ENCODE assay signal across 9 cellular contexts in the genomic region with DNA sequence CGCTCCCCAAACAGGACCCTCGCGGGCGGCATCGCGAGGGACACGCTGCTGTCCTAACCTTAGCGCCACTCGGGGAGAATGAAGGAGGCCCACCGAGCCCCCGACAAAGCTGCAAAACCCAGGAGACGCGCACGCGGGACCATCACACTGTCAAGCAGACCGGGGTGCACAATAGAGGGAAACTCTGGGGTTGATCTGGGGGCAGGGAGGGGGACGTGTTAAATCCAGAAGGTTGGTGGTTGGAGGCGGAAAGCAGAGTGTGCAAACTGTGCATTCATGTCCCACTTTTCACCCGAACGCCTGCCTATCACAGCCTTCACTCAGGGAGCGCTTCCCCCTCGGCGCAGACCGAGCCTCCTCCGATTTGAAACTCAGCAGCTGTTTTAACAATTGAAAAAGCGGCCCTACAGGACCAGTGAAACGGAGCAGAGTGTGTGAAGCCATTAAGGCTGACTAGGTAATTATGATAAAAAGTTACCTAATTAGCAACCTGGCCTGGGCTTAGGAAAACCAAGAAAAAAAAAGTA. TPM values are rescaled to one million over a fixed set of nuclear protein-coding genes. Genes with fewer than 3 reads are reported as not detected.
DNase-seq lines count a peak whose midpoint lies in the region; ATAC-seq and TF ChIP-seq lines count a peak whose summit lies in the region.
"Had no signal": no experiment of that assay in that cellular context is flagged by ENCODE, and none has a peak within 500 bp of the region (broad histone marks: within the 10 kb centered on the region; RNA-seq: fewer than 3 reads in every experiment).

No MANE protein-coding gene starts in this region.

- no peaks in the 10 kb centered on the region; the same call in 1 of the 2 replicates for H3K9me2 ChIP-seq in PC-9 (ENCODE audit: insufficient read depth)

- DNase-seq in NCI-H82 (lab: John Stamatoyannopoulos, UW) (peak; percentile 17), NCI-H82 treated with DMSO at 0.1 percent for 48 hours (lab: John Stamatoyannopoulos, UW; ENCODE audit: unreplicated experiment) (no peak), right cardiac atrium (peak in 2 of 3 donors; percentile 32 to 53), sigmoid colon (peak; percentile 62), PC-9 (no peak), NCI-H1694 treated with DMSO at 0.1 percent for 48 hours (lab: John Stamatoyannopoulos, UW) (no peak)
- DNase-seq in activated T-cell treated with anti-CD3 and anti-CD28 coated beads, Interleukin-2, amount 50 U/mL, for 4 hours = no peak

- ATAC-seq in activated T-cell treated with anti-CD3 and anti-CD28 coated beads, Interleukin-2, amount 50 U/mL, for 4 hours = peak; percentile 5
- ATAC-seq in right cardiac atrium = peak; percentile 25 to 37
- ATAC-seq in GM21381 (IDR thresholded peaks at IDR 0.05; ENCODE audit: unreplicated experiment) = no peak

- POLR2A ChIA-PET in PC-9 (lab: Charles Lee; ENCODE audit: unreplicated experiment) = no interaction called here

- peak overlapping the region; percentile 92 for H3K4me3 ChIP-seq in right cardiac atrium (ENCODE audit: low read length)
- H3K4me3 ChIP-seq in sigmoid colon = peak overlapping the region; percentile 48 to 69 (median 63)
- H3K4me3 ChIP-seq in PC-9 = no peak overlapping the region

- no peak overlapping the region for H3K4me2 ChIP-seq in PC-9

- no peak overlapping the region for H3K27ac ChIP-seq in right cardiac atrium (ENCODE audit: low read length)
- peak overlapping the region; percentile 56 to 76 (median 68) for H3K27ac ChIP-seq in sigmoid colon
- no peak overlapping the region for H3K27ac ChIP-seq in PC-9

- intact Hi-C loops in right cardiac atrium (cut with DNase I) (no loop called here), sigmoid colon (cut with DNase I) (loop anchor here (5.0 kb wide), 1 partner anchor 151 kb away; the partner anchor contains the start of gene PRDM5), PC-9 (cut with micrococcal nuclease; ENCODE audit: unreplicated experiment) (no loop called here)

- TF ChIP-seq POLR2A in sigmoid colon (IDR thresholded peaks at IDR 0.05) = no peak

- no TSS peak for BruUV-seq in PC-9 (replicated peaks; lab: Mats Ljungman, UMichigan)

- peaks cover 65% of the 10 kb centered on the region for H3K27me3 Mint-ChIP-seq in activated T-cell treated with anti-CD3 and anti-CD28 coated beads, Interleukin-2, amount 50 U/mL, for 4 hours (ENCODE audit: low read depth)

- 1% methylated on average over 27 of the region's 27 CpGs for WGBS in right cardiac atrium
- 2 to 3% methylated on average over 27 of the region's 27 CpGs for WGBS in sigmoid colon, 2 donors

- H3K36me3 ChIP-seq in sigmoid colon (no peaks in the 10 kb centered on the region), PC-9 (ENCODE audit: low read depth) (no peaks in the 10 kb centered on the region)

- H3F3A ChIP-seq in PC-9 (ENCODE audit: insufficient read depth, low read depth) = no peaks in the 10 kb centered on the region

- no peaks in the 10 kb centered on the region for H3K27me3 ChIP-seq in right cardiac atrium (ENCODE audit: control insufficient read depth, insufficient read depth)
- H3K27me3 ChIP-seq in sigmoid colon = no peaks in the 10 kb centered on the region
- peaks cover 12% of the 10 kb centered on the region; the same call in 1 of the 2 replicates for H3K27me3 ChIP-seq in PC-9 (ENCODE audit: insufficient read depth, low read depth)

- no peak overlapping the region for H2AFZ ChIP-seq in PC-9

- H3K9me3 ChIP-seq in right cardiac atrium (ENCODE audit: control insufficient read depth, low read length) (no peaks in the 10 kb centered on the region), sigmoid colon (no peaks in the 10 kb centered on the region), PC-9 (ENCODE audit: insufficient read depth, low read depth) (no peaks in the 10 kb centered on the region)

- CTCF ChIA-PET in PC-9 (lab: Charles Lee) = no interaction called here

- peak overlapping the region; percentile 81 for H3K4me3 Mint-ChIP-seq in activated T-cell treated with anti-CD3 and anti-CD28 coated beads, Interleukin-2, amount 50 U/mL, for 4 hours

- no peaks in the 10 kb centered on the region for H3K9me3 Mint-ChIP-seq in activated T-cell treated with anti-CD3 and anti-CD28 coated beads, Interleukin-2, amount 50 U/mL, for 4 hours

- no peak for TF ChIP-seq EP300 in sigmoid colon (IDR thresholded peaks at IDR 0.05)

- no peaks in the 10 kb centered on the region for H4K20me1 ChIP-seq in PC-9 (ENCODE audit: insufficient read depth)

- no peaks in the 10 kb centered on the region for H3K79me2 ChIP-seq in PC-9 (ENCODE audit: low read depth)

- TF ChIP-seq CTCF in sigmoid colon (IDR thresholded peaks at IDR 0.05) (no peak), PC-9 (conservative IDR thresholded peaks at IDR 0.05) (no peak)

- peaks cover 28% of the 10 kb centered on the region for H3K4me1 Mint-ChIP-seq in activated T-cell treated with anti-CD3 and anti-CD28 coated beads, Interleukin-2, amount 50 U/mL, for 4 hours (ENCODE audit: low read depth)

- no peaks in the 10 kb centered on the region for H3K4me1 ChIP-seq in right cardiac atrium (ENCODE audit: control insufficient read depth, insufficient read depth, low read length)
- H3K4me1 ChIP-seq in sigmoid colon = peaks cover 0 to 21% (median 16%) of the 10 kb centered on the region in 4 donors
- no peaks in the 10 kb centered on the region for H3K4me1 ChIP-seq in PC-9 (replicated peaks; ENCODE audit: insufficient read depth)

- H3K36me3 Mint-ChIP-seq in activated T-cell treated with anti-CD3 and anti-CD28 coated beads, Interleukin-2, amount 50 U/mL, for 4 hours (ENCODE audit: insufficient read depth) = no peaks in the 10 kb centered on the region

RNA-seq across cellular contexts. Expression of gene NDNF, which starts 0.6 kb away (rescaled TPM):
- total RNA-seq in activated T-cell treated with anti-CD3 and anti-CD28 coated beads, Interleukin-2, amount 50 U/mL, for 4 hours = under 1 TPM in 2 of 3 donors, not detected in 1; 0.16 to 0.18 TPM
- total RNA-seq in right cardiac atrium (1 to 10 TPM in 3 of 4 donors, under 1 TPM in 1; 0.50 to 6.3 (median 2.3) TPM), sigmoid colon (10 to 100 TPM in 1 of 4 donors, 1 to 10 TPM in 3; 3.8 to 11.1 (median 7.4) TPM), PC-9 (2021) (not detected in 2 replicates)
- polyA plus RNA-seq in right cardiac atrium (2.5 TPM), sigmoid colon (1 to 10 TPM; 1.2 to 1.6 (median 1.5) TPM)
- total RNA-seq: T-helper 1 cell treated with Interleukin-12 subunit alpha and Interleukin-12 subunit beta and Interleukin-4 antibody, amounts not matched to agents 30 ng/mL and 1 ng/mL, for 36 hours had no signal

Comparison
In these comparisons a context has a peak if more than half of its experiments do, and no peak if none do; other contexts are left out.
1. DNase-seq: peak in NCI-H82 (single experiment), right cardiac atrium (2 of 3) and sigmoid colon (single experiment); none in NCI-H82 treated with DMSO at 0.1 percent for 48 hours (single experiment), activated T-cell treated with anti-CD3 and anti-CD28 coated beads, Interleukin-2, amount 50 U/mL, for 4 hours (single experiment), PC-9 (0 of 2) and NCI-H1694 treated with DMSO at 0.1 percent for 48 hours (single experiment).
2. H3K27ac ChIP-seq: peak in sigmoid colon (4 of 4); none in right cardiac atrium (single experiment) and PC-9 (single experiment).